Comparison of ENCODE assay signal across 2 cellular contexts in the genomic region with DNA sequence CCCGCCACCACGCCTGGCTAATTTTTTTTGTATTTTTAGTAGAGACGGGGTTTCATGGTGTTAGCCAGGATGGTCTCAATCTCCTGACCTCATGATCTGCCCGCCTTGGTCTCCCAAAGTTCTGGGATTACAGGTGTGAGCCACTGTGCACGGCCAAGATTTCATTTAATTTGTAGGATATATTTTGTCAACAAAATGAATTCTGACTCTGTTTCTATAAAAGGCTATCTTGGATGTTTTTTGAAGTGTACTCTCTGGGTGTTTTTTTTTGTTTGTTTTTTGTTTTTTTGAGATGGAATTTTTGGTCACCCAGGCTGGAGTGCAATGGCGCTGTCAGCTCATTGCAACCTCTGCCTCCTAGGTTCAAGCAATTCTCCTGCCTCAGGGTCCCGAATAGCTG. TPM values are rescaled to one million over a fixed set of nuclear protein-coding genes. Genes with fewer than 3 reads are reported as not detected.
"Had no signal": no experiment of that assay in that cellular context is flagged by ENCODE, and none has a peak within 500 bp of the region (broad histone marks: within the 10 kb centered on the region; RNA-seq: fewer than 3 reads in every experiment).

No MANE protein-coding gene starts in this region.

RNA-seq across cellular contexts. Expression of gene SLC7A11, which starts 5.0 kb away (rescaled TPM):
- polyA plus RNA-seq: immature natural killer cell; naive thymus-derived CD4-positive, alpha-beta T cell had no signal
